In the genomic region with DNA sequence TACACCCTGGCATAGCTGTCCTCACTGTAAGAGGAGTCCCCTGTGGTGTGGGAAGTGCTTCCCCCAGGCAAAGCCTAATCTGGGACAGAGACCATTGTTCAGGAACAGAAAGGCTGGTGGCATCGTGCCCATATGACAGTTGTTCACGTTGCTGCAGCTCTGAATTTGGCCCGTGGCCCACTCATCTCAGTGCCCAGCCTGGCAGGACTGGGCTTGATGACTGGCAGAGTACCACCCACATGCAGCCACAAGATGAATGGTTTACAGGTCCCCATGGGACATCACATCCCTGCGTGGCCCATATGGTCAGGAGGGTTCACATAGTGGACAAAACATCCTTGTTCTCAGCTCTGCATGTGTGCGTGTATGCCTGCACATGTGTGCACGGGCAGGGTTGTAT, we compare ENCODE assay signal across 1 cellular context.
TF ChIP-seq lines count a peak whose summit lies in the region.

No MANE protein-coding gene starts in this region.

TF ChIP-seq in HepG2, 621 proteins besides CTCF, POLR2A, EP300 and RAD21:
- TF ChIP-seq, protein P1, sequence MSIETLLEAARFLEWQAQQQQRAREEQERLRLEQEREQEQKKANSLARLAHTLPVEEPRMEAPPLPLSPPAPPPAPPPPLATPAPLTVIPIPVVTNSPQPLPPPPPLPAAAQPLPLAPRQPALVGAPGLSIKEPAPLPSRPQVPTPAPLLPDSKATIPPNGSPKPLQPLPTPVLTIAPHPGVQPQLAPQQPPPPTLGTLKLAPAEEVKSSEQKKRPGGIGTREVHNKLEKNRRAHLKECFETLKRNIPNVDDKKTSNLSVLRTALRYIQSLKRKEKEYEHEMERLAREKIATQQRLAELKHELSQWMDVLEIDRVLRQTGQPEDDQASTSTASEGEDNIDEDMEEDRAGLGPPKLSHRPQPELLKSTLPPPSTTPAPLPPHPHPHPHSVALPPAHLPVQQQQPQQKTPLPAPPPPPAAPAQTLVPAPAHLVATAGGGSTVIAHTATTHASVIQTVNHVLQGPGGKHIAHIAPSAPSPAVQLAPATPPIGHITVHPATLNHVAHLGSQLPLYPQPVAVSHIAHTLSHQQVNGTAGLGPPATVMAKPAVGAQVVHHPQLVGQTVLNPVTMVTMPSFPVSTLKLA (IDR thresholded peaks at IDR 0.05) = 0 out of 2 replicates have a peak, but pooled peaks have one; percentile 7
- TF ChIP-seq ZHX2 (IDR thresholded peaks at IDR 0.05; ENCODE audit: low read depth) (no peak), ZHX2 (CRISPR knock-in tag; IDR thresholded peaks at IDR 0.05; ENCODE audit: borderline replicate concordance) (no peak)
